14 cellular contexts compared by ENCODE assay signal in the genomic region with DNA sequence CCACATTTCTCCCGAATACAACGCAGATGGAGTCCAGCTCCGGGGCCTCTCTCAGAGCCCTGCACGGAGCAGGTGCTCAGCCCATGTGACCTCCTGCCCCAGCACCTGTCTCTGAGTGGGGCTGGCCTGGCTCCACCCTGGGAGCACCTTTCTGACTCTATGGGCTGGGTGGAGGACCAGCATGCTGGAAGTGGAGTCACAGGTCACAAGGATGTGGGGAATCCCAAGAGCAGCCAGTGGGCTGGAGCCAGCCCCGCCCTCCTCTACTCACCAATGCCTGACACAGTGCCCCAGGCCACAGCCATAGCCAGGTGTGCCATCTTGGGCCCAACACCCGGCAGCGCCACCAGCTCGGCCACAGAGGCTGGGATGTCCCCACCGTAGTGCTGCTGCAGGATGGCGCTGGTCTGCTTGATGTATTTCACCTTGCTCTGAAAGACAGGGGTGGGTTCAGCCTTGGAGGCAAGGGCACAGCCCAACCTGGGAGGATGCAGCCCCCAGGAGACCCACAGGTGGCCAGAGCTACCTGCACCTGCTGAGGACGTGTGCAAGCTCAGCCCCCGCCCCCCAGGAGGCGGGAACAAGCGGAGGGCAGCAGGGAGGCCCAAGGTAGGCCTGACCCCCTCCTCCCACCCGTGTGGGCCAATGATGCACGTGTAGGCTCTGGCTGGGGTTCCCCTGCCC. TPM values are rescaled to one million over a fixed set of nuclear protein-coding genes. Genes with fewer than 3 reads are reported as not detected.
DNase-seq lines count a peak whose midpoint lies in the region; ATAC-seq, FAIRE-seq and TF ChIP-seq lines count a peak whose summit lies in the region.
"Had no signal": no experiment of that assay in that cellular context is flagged by ENCODE, and none has a peak within 500 bp of the region (broad histone marks: within the 10 kb centered on the region; RNA-seq: fewer than 3 reads in every experiment).

No MANE protein-coding gene starts in this region.

- H3K27me3 ChIP-seq in right atrium auricular region = no peaks in the 10 kb centered on the region
- no peaks in the 10 kb centered on the region for H3K27me3 ChIP-seq in K562 (ENCODE audit: control insufficient read depth in 2 of 2, insufficient read depth in 2 of 2, low read length in 2 of 2)
- H3K27me3 ChIP-seq in mucosa of stomach (ENCODE audit: control insufficient read depth, insufficient read depth, low read length) = no peaks in the 10 kb centered on the region

- no peaks in the 10 kb centered on the region for H3K9me3 ChIP-seq in right atrium auricular region
- no peaks in the 10 kb centered on the region for H3K9me3 ChIP-seq in K562 (replicated peaks; ENCODE audit: control insufficient read depth, insufficient read depth, low read depth, low read length)
- H3K9me3 ChIP-seq in mucosa of stomach (ENCODE audit: control insufficient read depth, low read length) = no peaks in the 10 kb centered on the region

- no peak for TF ChIP-seq CTCF in right atrium auricular region (IDR thresholded peaks at IDR 0.05)
- no peak for TF ChIP-seq CTCF in K562 (IDR thresholded peaks at IDR 0.05 in 2 of 3, conservative IDR thresholded peaks at IDR 0.05 in 1 of 3; ENCODE audit: insufficient read depth in 2 of 3, low read depth in 1 of 3, low read length in 3 of 3)
- TF ChIP-seq CTCF in osteocyte (IDR thresholded peaks at IDR 0.05) = no peak

- H2AFZ ChIP-seq in K562 (ENCODE audit: low read depth, low read length) = no peak overlapping the region

- peaks cover 14% of the 10 kb centered on the region for H3K27me3 Mint-ChIP-seq in stimulated activated memory B cell treated with anti-CD40 and anti-IgM and Interleukin-4, amounts not matched to agents 10 μg/mL and 1 μg/mL and 100 μg/mL, for 72 hours
- no peaks in the 10 kb centered on the region for H3K27me3 Mint-ChIP-seq in osteocyte (ENCODE audit: unreplicated experiment)

- peaks cover 37% of the 10 kb centered on the region for H3K4me1 Mint-ChIP-seq in stimulated activated memory B cell treated with anti-CD40 and anti-IgM and Interleukin-4, amounts not matched to agents 10 μg/mL and 1 μg/mL and 100 μg/mL, for 72 hours
- peaks cover 58% of the 10 kb centered on the region for H3K4me1 Mint-ChIP-seq in osteocyte (ENCODE audit: unreplicated experiment)

- no peak for FAIRE-seq in K562 (lab: Jason Lieb, UNC)
- FAIRE-seq: G401.6 had no signal

- ATAC-seq in left cardiac atrium (no peak), K562 (no peak)
- ATAC-seq in stimulated activated memory B cell treated with anti-CD40 and anti-IgM and Interleukin-4, amounts not matched to agents 10 μg/mL and 1 μg/mL and 100 μg/mL, for 72 hours = no peak
- ATAC-seq: HCT116 had no signal

- 87% methylated on average over 15 of the region's 16 CpGs for WGBS in K562 (ENCODE audit: insufficient coverage, low coverage, missing lambda C conversion rate)

- DNase-seq in right atrium auricular region (ENCODE audit: low spot score) = no peak
- DNase-seq in left cardiac atrium = no peak
- no peak for DNase-seq in K562 (ENCODE audit: extremely low read depth in 1 of 4, low spot score in 3 of 4)
- DNase-seq in activated CD4-positive, alpha-beta T cell treated with anti-CD3 and anti-CD28 coated beads for 48 hours = no peak
- no peak for DNase-seq in superior temporal gyrus (ENCODE audit: extremely low spot score)
- no peak for DNase-seq in osteocyte (ENCODE audit: extremely low spot score, unreplicated experiment)
- DNase-seq: activated effector memory CD4-positive, alpha-beta T cell treated with anti-CD3 and anti-CD28 coated beads, Interleukin-2, amount 50 U/mL, for 16 hours; AML-193; NCI-H524 treated with DMSO at 0.1 percent for 48 hours had no signal

- H3K4me1 ChIP-seq in right atrium auricular region = peaks cover 0 to 89% of the 10 kb centered on the region in 2 donors
- H3K4me1 ChIP-seq in K562 (replicated peaks in 1 of 2; ENCODE audit: control insufficient read depth in 2 of 2, insufficient read depth in 2 of 2, low read length in 2 of 2) = peaks cover 7 to 84% of the 10 kb centered on the region in 2 experiments; a peak in 4 of 5 replicates
- H3K4me1 ChIP-seq in mucosa of stomach (ENCODE audit: control insufficient read depth, insufficient read depth, low read length) = peaks cover 72% of the 10 kb centered on the region

- H3K4me2 ChIP-seq in K562 (ENCODE audit: insufficient read depth, low read length) = no peak overlapping the region

- no TSS peak for BruUV-seq in K562 (replicated peaks; lab: Mats Ljungman, UMichigan)

- H3K79me2 ChIP-seq in K562 (ENCODE audit: control insufficient read depth, insufficient read depth, low read length) = peaks cover 14% of the 10 kb centered on the region; the same call in 2 of the 3 replicates

- CTCF ChIA-PET in K562 (lab: Yijun Ruan, JAX; ENCODE audit: low intra/inter-chr PET ratio) = no interaction called here

- intact Hi-C loops in left cardiac atrium (cut with DNase I) (no loop called here), K562 (cut with micrococcal nuclease) (no loop called here)

- peak overlapping the region in 1 of 2 experiments; percentile 74; a peak in 2 of 4 replicates for H3K9ac ChIP-seq in K562 (ENCODE audit: insufficient read depth in 1 of 2, low read depth in 2 of 2, low read length in 2 of 2)
- peak overlapping the region; percentile 7 for H3K9ac ChIP-seq in mucosa of stomach (ENCODE audit: low read length)

- H3K36me3 ChIP-seq in right atrium auricular region = peaks cover 8% of the 10 kb centered on the region
- H3K36me3 ChIP-seq in K562 (ENCODE audit: control insufficient read depth, insufficient read depth, low read length) = peaks cover 29% of the 10 kb centered on the region; the same call in 1 of the 3 replicates
- H3K36me3 ChIP-seq in mucosa of stomach (ENCODE audit: control insufficient read depth, insufficient read depth, low read length) = no peaks in the 10 kb centered on the region

- no peak overlapping the region for H3K27ac Mint-ChIP-seq in stimulated activated memory B cell treated with anti-CD40 and anti-IgM and Interleukin-4, amounts not matched to agents 10 μg/mL and 1 μg/mL and 100 μg/mL, for 72 hours
- H3K27ac Mint-ChIP-seq in osteocyte (ENCODE audit: unreplicated experiment) = no peak overlapping the region

- H3K4me3 ChIP-seq in right atrium auricular region (no peak overlapping the region), K562 (no peak overlapping the region), mucosa of stomach (ENCODE audit: low read length) (no peak overlapping the region)

- in situ Hi-C loops in K562 (cut with MboI) = no loop called here

- peaks cover 8% of the 10 kb centered on the region for H3K36me3 Mint-ChIP-seq in stimulated activated memory B cell treated with anti-CD40 and anti-IgM and Interleukin-4, amounts not matched to agents 10 μg/mL and 1 μg/mL and 100 μg/mL, for 72 hours
- no peaks in the 10 kb centered on the region for H3K36me3 Mint-ChIP-seq in osteocyte (ENCODE audit: unreplicated experiment)

- H3K27ac ChIP-seq in right atrium auricular region = peak overlapping the region; percentile 4 to 23
- H3K27ac ChIP-seq in K562 (ENCODE audit: extremely low read depth, low read depth, low read length) = no peak overlapping the region

- no peak for TF ChIP-seq POLR2A in K562 (conservative IDR thresholded peaks at IDR 0.05)

- no peaks in the 10 kb centered on the region for H3K9me3 Mint-ChIP-seq in stimulated activated memory B cell treated with anti-CD40 and anti-IgM and Interleukin-4, amounts not matched to agents 10 μg/mL and 1 μg/mL and 100 μg/mL, for 72 hours
- no peaks in the 10 kb centered on the region for H3K9me3 Mint-ChIP-seq in osteocyte (ENCODE audit: unreplicated experiment)

- POLR2A ChIA-PET in K562 (lab: Yijun Ruan, JAX) = interaction anchor here (0.7 kb wide), 2 partner anchors 201 to 1075 kb away, joined by 3 to 4 read pairs; no protein-coding TSS in a partner anchor

- H3K9me1 ChIP-seq in K562 (ENCODE audit: control insufficient read depth, insufficient read depth, low read length) = no peaks in the 10 kb centered on the region

- TF ChIP-seq EP300 in K562 (IDR thresholded peaks at IDR 0.05; ENCODE audit: low read length) = no peak

- no peak overlapping the region for H3K4me3 Mint-ChIP-seq in stimulated activated memory B cell treated with anti-CD40 and anti-IgM and Interleukin-4, amounts not matched to agents 10 μg/mL and 1 μg/mL and 100 μg/mL, for 72 hours
- no peak overlapping the region for H3K4me3 Mint-ChIP-seq in osteocyte (ENCODE audit: unreplicated experiment)

- TF ChIP-seq RAD21 in K562 (CRISPR knock-in tag; conservative IDR thresholded peaks at IDR 0.05 in 1 of 2, IDR thresholded peaks at IDR 0.05 in 1 of 2) = no peak

- no peaks in the 10 kb centered on the region for H4K20me1 ChIP-seq in K562 (replicated peaks; ENCODE audit: control insufficient read depth, insufficient read depth, low read length)

RNA-seq across cellular contexts. Expression of gene NTHL1, which starts 4.2 kb away (rescaled TPM):
- 10 to 100 TPM; 10.3 to 17.7 TPM for total RNA-seq in right atrium auricular region
- 10 to 100 TPM in 1 of 2 donors, 1 to 10 TPM in 1; 5.7 to 16.6 TPM for total RNA-seq in left cardiac atrium
- 7.3 and 19.8 TPM in 2 replicates for total RNA-seq in K562 (2011; cell fraction: chromatin; rRNA removed; ENCODE audit: low replicate concordance)
- 25.7 and 29.0 TPM in 2 replicates for total RNA-seq in K562 (2011; cell fraction: nucleolus; rRNA removed)
- total RNA-seq in K562 (2011; cell fraction: nucleoplasm; rRNA removed) = 12.0 and 20.0 TPM in 2 replicates
- 58.8 and 76.7 TPM in 2 replicates for total RNA-seq in K562 (2014; rRNA removed)
- total RNA-seq in K562 (2014; rRNA removed; fragmentation: Illumina TruSeq; extraction: Trizol) = 3.6 and 6.7 TPM in 2 replicates
- total RNA-seq in K562 (2015; rRNA removed; fragmentation: Illumina TruSeq; extraction: Trizol) = 27.9 and 30.6 TPM in 2 replicates
- 43.5 and 54.2 TPM in 2 replicates for total RNA-seq in K562 (2021)
- polyA plus RNA-seq in K562 (2011; rRNA removed) = 17.6 and 27.0 TPM in 2 replicates
- 49.2 and 100 TPM in 2 replicates for polyA plus RNA-seq in K562 (2011; cell fraction: cytosol; rRNA removed)
- 20.3 and 30.8 TPM in 2 replicates for polyA plus RNA-seq in K562 (2011; cell fraction: nucleus; rRNA removed)
- polyA plus RNA-seq in K562 (2012) = 27.8 and 29.2 TPM in 2 replicates
- 11.4 and 20.2 TPM in 2 replicates for polyA plus RNA-seq in K562 (2014; fragmentation: Illumina TruSeq; extraction: Trizol)
- polyA plus RNA-seq in K562 (2014; fragmentation: Nextera tagmentation; extraction: Ambion mirVana) = 1 to 10 TPM; 1.1 to 4.7 TPM
- polyA plus RNA-seq in K562 (2014; rRNA removed) = 45.0 and 52.8 TPM in 2 replicates
- polyA minus RNA-seq in K562 (2011; rRNA and poly(A)+ RNA removed) = 5.4 and 8.8 TPM in 2 replicates
- 14.4 and 19.7 TPM in 2 replicates for polyA minus RNA-seq in K562 (2011; cell fraction: cytosol; rRNA and poly(A)+ RNA removed)
- 7.1 TPM in 2 replicates for polyA minus RNA-seq in K562 (2011; cell fraction: nucleus; rRNA and poly(A)+ RNA removed)
- total RNA-seq in osteocyte = 22.2 and 24.3 TPM in 2 replicates

RNA-seq across cellular contexts. Expression of gene TSC2, which starts 4.3 kb away (rescaled TPM):
- total RNA-seq in right atrium auricular region (10 to 100 TPM; 42.4 to 43.2 TPM), left cardiac atrium (10 to 100 TPM; 54.3 to 73.4 TPM), K562 (2014; rRNA removed) (20.3 and 28.1 TPM in 2 replicates), K562 (2014; rRNA removed; fragmentation: Illumina TruSeq; extraction: Trizol) (15.0 and 20.1 TPM in 2 replicates), K562 (2015; rRNA removed; fragmentation: Illumina TruSeq; extraction: Trizol) (16.6 and 19.6 TPM in 2 replicates), K562 (2021) (65.8 and 68.1 TPM in 2 replicates), osteocyte (183 and 194 TPM in 2 replicates)
- 274 and 710 TPM in 2 replicates for total RNA-seq in K562 (2011; cell fraction: chromatin; rRNA removed; ENCODE audit: low replicate concordance)
- 311 and 338 TPM in 2 replicates for total RNA-seq in K562 (2011; cell fraction: nucleolus; rRNA removed)
- total RNA-seq in K562 (2011; cell fraction: nucleoplasm; rRNA removed) = 244 and 254 TPM in 2 replicates
- polyA plus RNA-seq in K562 (2011; rRNA removed) (15.5 and 35.5 TPM in 2 replicates), K562 (2014; fragmentation: Illumina TruSeq; extraction: Trizol) (27.8 and 35.8 TPM in 2 replicates), K562 (2014; fragmentation: Nextera tagmentation; extraction: Ambion mirVana) (1 to 10 TPM; 1.3 to 2.3 TPM), K562 (2014; rRNA removed) (32.0 and 35.2 TPM in 2 replicates)
- polyA plus RNA-seq in K562 (2011; cell fraction: cytosol; rRNA removed) = 21.9 and 33.6 TPM in 2 replicates
- 157 and 220 TPM in 2 replicates for polyA plus RNA-seq in K562 (2011; cell fraction: nucleus; rRNA removed)
- 46.9 and 75.1 TPM in 2 replicates for polyA plus RNA-seq in K562 (2012)
- polyA minus RNA-seq in K562 (2011; rRNA and poly(A)+ RNA removed) = 41.8 and 43.8 TPM in 2 replicates
- 49.2 and 80.8 TPM in 2 replicates for polyA minus RNA-seq in K562 (2011; cell fraction: cytosol; rRNA and poly(A)+ RNA removed)
- 48.9 and 58.8 TPM in 2 replicates for polyA minus RNA-seq in K562 (2011; cell fraction: nucleus; rRNA and poly(A)+ RNA removed)

RNA-seq across cellular contexts. Expression of gene NHERF2, which starts 16.7 kb away (rescaled TPM):
- total RNA-seq in right atrium auricular region (100 to 1,000 TPM; 187 to 213 TPM), left cardiac atrium (100 to 1,000 TPM; 164 to 242 TPM), K562 (2014; rRNA removed) (23.4 and 34.2 TPM in 2 replicates), K562 (2014; rRNA removed; fragmentation: Illumina TruSeq; extraction: Trizol) (2.0 and 2.6 TPM in 2 replicates), K562 (2015; rRNA removed; fragmentation: Illumina TruSeq; extraction: Trizol) (11.2 and 12.9 TPM in 2 replicates), K562 (2021) (42.0 and 44.1 TPM in 2 replicates), osteocyte (143 and 146 TPM in 2 replicates)
- total RNA-seq in K562 (2011; cell fraction: chromatin; rRNA removed; ENCODE audit: low replicate concordance) = 6.2 and 27.3 TPM in 2 replicates
- total RNA-seq in K562 (2011; cell fraction: nucleolus; rRNA removed) = 16.4 and 21.7 TPM in 2 replicates
- total RNA-seq in K562 (2011; cell fraction: nucleoplasm; rRNA removed) = 7.1 and 12.7 TPM in 2 replicates
- polyA plus RNA-seq in K562 (2011; rRNA removed) (12.5 and 16.4 TPM in 2 replicates), K562 (2014; fragmentation: Illumina TruSeq; extraction: Trizol) (8.5 and 24.9 TPM in 2 replicates), K562 (2014; fragmentation: Nextera tagmentation; extraction: Ambion mirVana) (under 1 TPM; 0.15 to 0.38 TPM), K562 (2014; rRNA removed) (29.4 and 29.5 TPM in 2 replicates)
- polyA plus RNA-seq in K562 (2011; cell fraction: cytosol; rRNA removed) = 20.6 and 61.9 TPM in 2 replicates
- 19.3 and 38.5 TPM in 2 replicates for polyA plus RNA-seq in K562 (2011; cell fraction: nucleus; rRNA removed)
- 22.8 and 27.9 TPM in 2 replicates for polyA plus RNA-seq in K562 (2012)
- 2.7 and 6.3 TPM in 2 replicates for polyA minus RNA-seq in K562 (2011; rRNA and poly(A)+ RNA removed)
- 21.2 and 23.6 TPM in 2 replicates for polyA minus RNA-seq in K562 (2011; cell fraction: cytosol; rRNA and poly(A)+ RNA removed)
- 7.3 and 8.8 TPM in 2 replicates for polyA minus RNA-seq in K562 (2011; cell fraction: nucleus; rRNA and poly(A)+ RNA removed)

RNA-seq across cellular contexts. Expression of gene NPW, which starts 23.9 kb away (rescaled TPM):
- not detected for total RNA-seq in right atrium auricular region
- total RNA-seq in left cardiac atrium = under 1 TPM in 1 of 2 donors, not detected in 1; 0.84 TPM
- total RNA-seq in K562 (2011; cell fraction: chromatin; rRNA removed; ENCODE audit: low replicate concordance) = 1.9 TPM in 1 of 2 replicates, not detected in the other
- total RNA-seq in K562 (2011; cell fraction: nucleolus; rRNA removed) = 7.1 and 10.2 TPM in 2 replicates
- total RNA-seq in K562 (2011; cell fraction: nucleoplasm; rRNA removed) = 1.8 and 2.1 TPM in 2 replicates
- 2.6 and 4.2 TPM in 2 replicates for total RNA-seq in K562 (2014; rRNA removed)
- not detected in 2 replicates for total RNA-seq in K562 (2014; rRNA removed; fragmentation: Illumina TruSeq; extraction: Trizol)
- total RNA-seq in K562 (2015; rRNA removed; fragmentation: Illumina TruSeq; extraction: Trizol) = 0.14 and 0.23 TPM in 2 replicates
- total RNA-seq in K562 (2021) = 3.1 and 4.6 TPM in 2 replicates
- polyA plus RNA-seq in K562 (2011; rRNA removed) = 0.31 and 0.32 TPM in 2 replicates
- 0.90 and 6.1 TPM in 2 replicates for polyA plus RNA-seq in K562 (2011; cell fraction: cytosol; rRNA removed)
- 0.66 and 1.5 TPM in 2 replicates for polyA plus RNA-seq in K562 (2011; cell fraction: nucleus; rRNA removed)
- polyA plus RNA-seq in K562 (2012) = 1.6 and 1.8 TPM in 2 replicates
- not detected in 2 replicates for polyA plus RNA-seq in K562 (2014; fragmentation: Illumina TruSeq; extraction: Trizol)
- polyA plus RNA-seq in K562 (2014; fragmentation: Nextera tagmentation; extraction: Ambion mirVana) = not detected
- polyA plus RNA-seq in K562 (2014; rRNA removed) = 0.85 and 4.0 TPM in 2 replicates
- not detected in 2 replicates for polyA minus RNA-seq in K562 (2011; rRNA and poly(A)+ RNA removed)
- 1.4 and 2.0 TPM in 2 replicates for polyA minus RNA-seq in K562 (2011; cell fraction: cytosol; rRNA and poly(A)+ RNA removed)
- polyA minus RNA-seq in K562 (2011; cell fraction: nucleus; rRNA and poly(A)+ RNA removed) = 0.67 and 1.3 TPM in 2 replicates
- total RNA-seq in osteocyte = 4.1 and 4.4 TPM in 2 replicates
- total RNA-seq: urinary bladder had no signal

RNA-seq across cellular contexts. Expression of gene ZNF598, which starts 33.8 kb away (rescaled TPM):
- total RNA-seq in right atrium auricular region = 10 to 100 TPM; 11.4 to 19.9 TPM
- total RNA-seq in left cardiac atrium = 10 to 100 TPM; 14.7 to 22.9 TPM
- total RNA-seq in K562 (2011; cell fraction: chromatin; rRNA removed; ENCODE audit: low replicate concordance) = 32.9 and 115 TPM in 2 replicates
- 90.6 and 99.4 TPM in 2 replicates for total RNA-seq in K562 (2011; cell fraction: nucleolus; rRNA removed)
- 37.9 and 42.6 TPM in 2 replicates for total RNA-seq in K562 (2011; cell fraction: nucleoplasm; rRNA removed)
- 39.7 and 50.2 TPM in 2 replicates for total RNA-seq in K562 (2014; rRNA removed)
- total RNA-seq in K562 (2014; rRNA removed; fragmentation: Illumina TruSeq; extraction: Trizol) = 9.7 and 11.1 TPM in 2 replicates
- 29.6 and 33.6 TPM in 2 replicates for total RNA-seq in K562 (2015; rRNA removed; fragmentation: Illumina TruSeq; extraction: Trizol)
- 114 and 115 TPM in 2 replicates for total RNA-seq in K562 (2021)
- 17.1 and 28.0 TPM in 2 replicates for polyA plus RNA-seq in K562 (2011; rRNA removed)
- 35.0 and 75.6 TPM in 2 replicates for polyA plus RNA-seq in K562 (2011; cell fraction: cytosol; rRNA removed)
- 103 and 165 TPM in 2 replicates for polyA plus RNA-seq in K562 (2011; cell fraction: nucleus; rRNA removed)
- polyA plus RNA-seq in K562 (2012) = 40.3 and 76.1 TPM in 2 replicates
- 30.3 and 61.9 TPM in 2 replicates for polyA plus RNA-seq in K562 (2014; fragmentation: Illumina TruSeq; extraction: Trizol)
- under 1 TPM; 0.11 to 0.39 TPM for polyA plus RNA-seq in K562 (2014; fragmentation: Nextera tagmentation; extraction: Ambion mirVana)
- 77.4 and 97.5 TPM in 2 replicates for polyA plus RNA-seq in K562 (2014; rRNA removed)
- polyA minus RNA-seq in K562 (2011; rRNA and poly(A)+ RNA removed) = 6.6 and 10.0 TPM in 2 replicates
- 41.5 and 59.8 TPM in 2 replicates for polyA minus RNA-seq in K562 (2011; cell fraction: cytosol; rRNA and poly(A)+ RNA removed)
- polyA minus RNA-seq in K562 (2011; cell fraction: nucleus; rRNA and poly(A)+ RNA removed) = 23.7 and 27.3 TPM in 2 replicates
- total RNA-seq in osteocyte = 45.4 and 46.9 TPM in 2 replicates
